In genomic region chr9:95880011-95880690, GRCh38 we compare ENCODE assay signal across 14 cellular contexts. TPM values are rescaled to one million over a fixed set of nuclear protein-coding genes. Genes with fewer than 3 reads are reported as not detected.
DNase-seq lines count a peak whose midpoint lies in the region; ATAC-seq and TF ChIP-seq lines count a peak whose summit lies in the region.
"Had no signal": no experiment of that assay in that cellular context is flagged by ENCODE, and none has a peak within 500 bp of the region (broad histone marks: within the 10 kb centered on the region; RNA-seq: fewer than 3 reads in every experiment).

No MANE protein-coding gene starts in this region.

- CTCF ChIA-PET in activated CD8-positive, alpha-beta memory T cell treated with anti-CD3 and anti-CD28 coated beads, Interleukin-2, amount 10 ng/mL, durations not matched to agents 7 days and 5 days (lab: Charles Lee) = interaction anchor here (1.1 kb wide), 1 partner anchor 337 kb away, joined by 3 read pairs; no protein-coding TSS in a partner anchor

- H2AFZ ChIP-seq in MM.1S (ENCODE audit: low read length) = no peak overlapping the region

- no peak overlapping the region for H3K27ac ChIP-seq in MM.1S (ENCODE audit: low read length)
- peak overlapping the region in 2 of 4 donors; percentile 6 to 30 for H3K27ac ChIP-seq in sigmoid colon

- no peak for DNase-seq in activated CD8-positive, alpha-beta memory T cell treated with anti-CD3 and anti-CD28 coated beads, Interleukin-2, amount 10 ng/mL, durations not matched to agents 7 days and 5 days
- no peak for DNase-seq in activated CD8-positive, alpha-beta memory T cell treated with anti-CD3 and anti-CD28 coated beads, Interleukin-2, amount 50 U/mL, for 48 hours
- DNase-seq in activated T-helper 2 cell treated with anti-CD3 and anti-CD28 coated beads, Interferon-gamma antibody, Interleukin-2, Interleukin-4, amounts not matched to agents 10 μg/mL and 5 μg/mL and 100 μg/mL, durations not matched to agents 14 hours and 24 hours and 36 hours (ENCODE audit: low spot score) = no peak
- DNase-seq in fibroblast of villous mesenchyme (ENCODE audit: low read depth) (peak; percentile 92), MM.1S (no peak), COLO829 (ENCODE audit: low spot score) (no peak), sigmoid colon (no peak)
- DNase-seq in stimulated activated naive CD8-positive, alpha-beta T cell treated with anti-CD3 and anti-CD28 coated beads, Interleukin-15, amount 100 ng/mL, for 72 hours = no peak
- DNase-seq: activated CD4-positive, alpha-beta T cell treated with anti-CD3 and anti-CD28 coated beads for 1 hour; activated naive CD4-positive, alpha-beta T cell treated with anti-CD3 and anti-CD28 coated beads, Interleukin-2, amount 10 ng/mL, durations not matched to agents 7 days and 5 days; islet precursor cell; KG1; stimulated activated CD4-positive, alpha-beta T cell treated with anti-CD3 and anti-CD28 coated beads, Interleukin-1b, Interleukin-23, amount 100 ng/mL, for 48 hours had no signal

- no peaks in the 10 kb centered on the region for H3K9me3 Mint-ChIP-seq in activated CD8-positive, alpha-beta memory T cell treated with anti-CD3 and anti-CD28 coated beads, Interleukin-2, amount 10 ng/mL, durations not matched to agents 7 days and 5 days (ENCODE audit: low read depth)
- H3K9me3 Mint-ChIP-seq in activated T-helper 2 cell treated with anti-CD3 and anti-CD28 coated beads, Interferon-gamma antibody, Interleukin-2, Interleukin-4, amounts not matched to agents 10 μg/mL and 5 μg/mL and 100 μg/mL, durations not matched to agents 14 hours and 24 hours and 36 hours = peaks cover 7% of the 10 kb centered on the region
- H3K9me3 Mint-ChIP-seq in stimulated activated naive CD8-positive, alpha-beta T cell treated with anti-CD3 and anti-CD28 coated beads, Interleukin-15, amount 100 ng/mL, for 72 hours = no peaks in the 10 kb centered on the region

- no peak for ATAC-seq in activated CD8-positive, alpha-beta memory T cell treated with anti-CD3 and anti-CD28 coated beads, Interleukin-2, amount 10 ng/mL, durations not matched to agents 7 days and 5 days
- ATAC-seq in stimulated activated naive CD8-positive, alpha-beta T cell treated with anti-CD3 and anti-CD28 coated beads, Interleukin-15, amount 100 ng/mL, for 72 hours = no peak
- ATAC-seq: Right ventricle myocardium inferior had no signal

- intact Hi-C loops in activated T-helper 2 cell treated with anti-CD3 and anti-CD28 coated beads, Interferon-gamma antibody, Interleukin-2, Interleukin-4, amounts not matched to agents 10 μg/mL and 5 μg/mL and 100 μg/mL, durations not matched to agents 14 hours and 24 hours and 36 hours (cut with micrococcal nuclease) = no loop called here
- intact Hi-C loops in sigmoid colon (cut with DNase I) = no loop called here

- no peaks in the 10 kb centered on the region for H3K9me3 ChIP-seq in MM.1S (replicated peaks; ENCODE audit: insufficient read depth, low read length)
- no peaks in the 10 kb centered on the region for H3K9me3 ChIP-seq in sigmoid colon

- no peak for TF ChIP-seq CTCF in fibroblast of villous mesenchyme (IDR thresholded peaks at IDR 0.05; ENCODE audit: insufficient read depth, low read depth, low read length)
- TF ChIP-seq CTCF in MM.1S (IDR thresholded peaks at IDR 0.05; ENCODE audit: low read length) = no peak
- no peak for TF ChIP-seq CTCF in sigmoid colon (IDR thresholded peaks at IDR 0.05)

- H3K27me3 Mint-ChIP-seq in activated CD8-positive, alpha-beta memory T cell treated with anti-CD3 and anti-CD28 coated beads, Interleukin-2, amount 10 ng/mL, durations not matched to agents 7 days and 5 days = no peaks in the 10 kb centered on the region
- H3K27me3 Mint-ChIP-seq in activated T-helper 2 cell treated with anti-CD3 and anti-CD28 coated beads, Interferon-gamma antibody, Interleukin-2, Interleukin-4, amounts not matched to agents 10 μg/mL and 5 μg/mL and 100 μg/mL, durations not matched to agents 14 hours and 24 hours and 36 hours (ENCODE audit: low read depth) = no peaks in the 10 kb centered on the region
- no peaks in the 10 kb centered on the region for H3K27me3 Mint-ChIP-seq in stimulated activated naive CD8-positive, alpha-beta T cell treated with anti-CD3 and anti-CD28 coated beads, Interleukin-15, amount 100 ng/mL, for 72 hours
- H3K27me3 Mint-ChIP-seq: activated naive CD4-positive, alpha-beta T cell treated with anti-CD3 and anti-CD28 coated beads, Interleukin-2, amount 10 ng/mL, durations not matched to agents 7 days and 5 days had no signal

- H3K27ac Mint-ChIP-seq in activated CD8-positive, alpha-beta memory T cell treated with anti-CD3 and anti-CD28 coated beads, Interleukin-2, amount 10 ng/mL, durations not matched to agents 7 days and 5 days = peak overlapping the region; percentile 76
- H3K27ac Mint-ChIP-seq in activated T-helper 2 cell treated with anti-CD3 and anti-CD28 coated beads, Interferon-gamma antibody, Interleukin-2, Interleukin-4, amounts not matched to agents 10 μg/mL and 5 μg/mL and 100 μg/mL, durations not matched to agents 14 hours and 24 hours and 36 hours = peak overlapping the region; percentile 8
- H3K27ac Mint-ChIP-seq in stimulated activated naive CD8-positive, alpha-beta T cell treated with anti-CD3 and anti-CD28 coated beads, Interleukin-15, amount 100 ng/mL, for 72 hours = peak overlapping the region; percentile 48 to 94
- H3K27ac Mint-ChIP-seq: activated naive CD4-positive, alpha-beta T cell treated with anti-CD3 and anti-CD28 coated beads, Interleukin-2, amount 10 ng/mL, durations not matched to agents 7 days and 5 days had no signal

- no peak for TF ChIP-seq EP300 in sigmoid colon (IDR thresholded peaks at IDR 0.05)

- no peaks in the 10 kb centered on the region for H3K36me3 ChIP-seq in MM.1S (replicated peaks; ENCODE audit: insufficient read depth, low read length)
- peaks cover 0 to 23% (median 3%) of the 10 kb centered on the region in 4 donors for H3K36me3 ChIP-seq in sigmoid colon

- peaks cover 39% of the 10 kb centered on the region for H3K4me1 Mint-ChIP-seq in activated CD8-positive, alpha-beta memory T cell treated with anti-CD3 and anti-CD28 coated beads, Interleukin-2, amount 10 ng/mL, durations not matched to agents 7 days and 5 days
- peaks cover 32% of the 10 kb centered on the region for H3K4me1 Mint-ChIP-seq in activated T-helper 2 cell treated with anti-CD3 and anti-CD28 coated beads, Interferon-gamma antibody, Interleukin-2, Interleukin-4, amounts not matched to agents 10 μg/mL and 5 μg/mL and 100 μg/mL, durations not matched to agents 14 hours and 24 hours and 36 hours (ENCODE audit: low read depth)
- H3K4me1 Mint-ChIP-seq in stimulated activated naive CD8-positive, alpha-beta T cell treated with anti-CD3 and anti-CD28 coated beads, Interleukin-15, amount 100 ng/mL, for 72 hours = peaks cover 47% of the 10 kb centered on the region

- no peaks in the 10 kb centered on the region for H3K9me2 ChIP-seq in MM.1S (replicated peaks; ENCODE audit: insufficient read depth, low read length)

- TF ChIP-seq POLR2A in sigmoid colon (IDR thresholded peaks at IDR 0.05) = no peak

- H4K20me1 ChIP-seq in MM.1S (ENCODE audit: insufficient read depth, low read length) = no peaks in the 10 kb centered on the region

- H3K4me1 ChIP-seq in MM.1S (ENCODE audit: low read length) = no peaks in the 10 kb centered on the region
- H3K4me1 ChIP-seq in sigmoid colon = peaks cover 0 to 16% (median 6%) of the 10 kb centered on the region in 4 donors

- H3K27me3 ChIP-seq in MM.1S (replicated peaks; ENCODE audit: insufficient read depth, low read length) (no peaks in the 10 kb centered on the region), sigmoid colon (no peaks in the 10 kb centered on the region)

- peaks cover 8% of the 10 kb centered on the region; the same call in 1 of the 2 replicates for H3F3A ChIP-seq in MM.1S (ENCODE audit: insufficient read depth, low read length)

- peaks cover 7% of the 10 kb centered on the region for H3K79me2 ChIP-seq in MM.1S (ENCODE audit: low read length)

- H3K4me2 ChIP-seq in MM.1S (ENCODE audit: low read depth, low read length) = no peak overlapping the region

- no peak overlapping the region for H3K9ac ChIP-seq in MM.1S (ENCODE audit: low read length)

- H3K4me3 ChIP-seq in fibroblast of villous mesenchyme (ENCODE audit: low read depth, low read length) (no peak overlapping the region), MM.1S (ENCODE audit: low read length) (no peak overlapping the region), sigmoid colon (no peak overlapping the region)

- 69 to 71% methylated on average over 4 of the region's 4 CpGs for WGBS in sigmoid colon, 2 donors

- H3K36me3 Mint-ChIP-seq in activated CD8-positive, alpha-beta memory T cell treated with anti-CD3 and anti-CD28 coated beads, Interleukin-2, amount 10 ng/mL, durations not matched to agents 7 days and 5 days = peaks cover 39% of the 10 kb centered on the region
- H3K36me3 Mint-ChIP-seq in activated T-helper 2 cell treated with anti-CD3 and anti-CD28 coated beads, Interferon-gamma antibody, Interleukin-2, Interleukin-4, amounts not matched to agents 10 μg/mL and 5 μg/mL and 100 μg/mL, durations not matched to agents 14 hours and 24 hours and 36 hours (ENCODE audit: low read depth) = peaks cover 55% of the 10 kb centered on the region

- no peak overlapping the region for H3K4me3 Mint-ChIP-seq in activated CD8-positive, alpha-beta memory T cell treated with anti-CD3 and anti-CD28 coated beads, Interleukin-2, amount 10 ng/mL, durations not matched to agents 7 days and 5 days
- no peak overlapping the region for H3K4me3 Mint-ChIP-seq in activated T-helper 2 cell treated with anti-CD3 and anti-CD28 coated beads, Interferon-gamma antibody, Interleukin-2, Interleukin-4, amounts not matched to agents 10 μg/mL and 5 μg/mL and 100 μg/mL, durations not matched to agents 14 hours and 24 hours and 36 hours (ENCODE audit: low read depth)
- peak overlapping the region; percentile 55 to 70 for H3K4me3 Mint-ChIP-seq in stimulated activated naive CD8-positive, alpha-beta T cell treated with anti-CD3 and anti-CD28 coated beads, Interleukin-15, amount 100 ng/mL, for 72 hours
- H3K4me3 Mint-ChIP-seq: activated naive CD4-positive, alpha-beta T cell treated with anti-CD3 and anti-CD28 coated beads, Interleukin-2, amount 10 ng/mL, durations not matched to agents 7 days and 5 days had no signal

RNA-seq across cellular contexts. Expression of gene ERCC6L2, which starts 4.7 kb away (rescaled TPM):
- total RNA-seq in activated CD8-positive, alpha-beta memory T cell treated with anti-CD3 and anti-CD28 coated beads, Interleukin-2, amount 10 ng/mL, durations not matched to agents 7 days and 5 days = 10 to 100 TPM; 33.0 to 38.5 TPM
- 28.2 and 33.0 TPM in 2 replicates for total RNA-seq in activated T-helper 2 cell treated with anti-CD3 and anti-CD28 coated beads, Interferon-gamma antibody, Interleukin-2, Interleukin-4, amounts not matched to agents 10 μg/mL and 5 μg/mL and 100 μg/mL, durations not matched to agents 14 hours and 24 hours and 36 hours
- total RNA-seq in fibroblast of villous mesenchyme = 78.9 and 102 TPM in 2 replicates
- 100 to 1,000 TPM in 1 of 4 donors, 10 to 100 TPM in 3; 69.2 to 130 (median 73.6) TPM for total RNA-seq in sigmoid colon
- 10 to 100 TPM in 1 of 3 donors, 1 to 10 TPM in 2; 4.2 to 12.0 (median 6.7) TPM for polyA plus RNA-seq in sigmoid colon

Comparison
In these comparisons a context has a peak if more than half of its experiments do, and no peak if none do; other contexts are left out.
1. H3K27ac Mint-ChIP-seq: peak in every context shown above with its lines; median percentile 76 in activated CD8-positive, alpha-beta memory T cell treated with anti-CD3 and anti-CD28 coated beads, Interleukin-2, amount 10 ng/mL, durations not matched to agents 7 days and 5 days; 71 in stimulated activated naive CD8-positive, alpha-beta T cell treated with anti-CD3 and anti-CD28 coated beads, Interleukin-15, amount 100 ng/mL, for 72 hours; 8 in activated T-helper 2 cell treated with anti-CD3 and anti-CD28 coated beads, Interferon-gamma antibody, Interleukin-2, Interleukin-4, amounts not matched to agents 10 μg/mL and 5 μg/mL and 100 μg/mL, durations not matched to agents 14 hours and 24 hours and 36 hours.
2. H3K4me3 Mint-ChIP-seq: peak in stimulated activated naive CD8-positive, alpha-beta T cell treated with anti-CD3 and anti-CD28 coated beads, Interleukin-15, amount 100 ng/mL, for 72 hours (2 of 2); none in activated CD8-positive, alpha-beta memory T cell treated with anti-CD3 and anti-CD28 coated beads, Interleukin-2, amount 10 ng/mL, durations not matched to agents 7 days and 5 days (single experiment) and activated T-helper 2 cell treated with anti-CD3 and anti-CD28 coated beads, Interferon-gamma antibody, Interleukin-2, Interleukin-4, amounts not matched to agents 10 μg/mL and 5 μg/mL and 100 μg/mL, durations not matched to agents 14 hours and 24 hours and 36 hours (single experiment).